8 cellular contexts compared by ENCODE assay signal in the genomic region with DNA sequence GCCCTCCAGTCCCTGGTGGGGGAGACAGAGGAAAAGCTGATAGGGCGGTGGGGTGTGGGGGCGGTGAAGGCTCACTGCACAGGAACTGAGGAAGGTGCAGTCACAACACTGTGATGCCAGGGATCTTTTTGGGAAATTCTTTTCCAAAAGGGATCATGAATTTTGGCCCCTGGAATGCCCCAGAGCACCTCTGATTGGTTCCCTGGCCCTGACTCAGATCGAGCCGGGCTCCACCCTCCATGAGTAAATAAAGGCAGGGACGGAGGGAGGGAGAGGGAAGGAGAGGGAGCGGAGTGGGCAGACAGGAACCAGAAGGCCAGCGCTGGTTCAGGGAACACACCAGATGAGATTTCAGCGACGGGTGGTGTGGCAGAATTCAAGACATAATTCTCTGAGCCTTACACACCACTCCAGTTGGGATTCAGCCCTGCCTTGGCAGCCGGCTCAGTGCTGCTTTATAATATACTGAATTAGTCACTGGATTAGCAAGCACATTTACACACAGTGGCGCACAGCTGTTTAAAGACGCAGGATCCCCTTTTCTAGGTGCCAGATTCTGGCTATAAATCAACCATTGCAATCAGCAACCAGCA.
DNase-seq lines count a peak whose midpoint lies in the region; ATAC-seq and TF ChIP-seq lines count a peak whose summit lies in the region.

No MANE protein-coding gene starts in this region.

- H3K9me2 ChIP-seq in OCI-LY1 (ENCODE audit: low read depth, low read length): no peaks in the 10 kb centered on the region

- H3K36me3 ChIP-seq in OCI-LY1 (ENCODE audit: insufficient read depth, low read length): peaks cover 92% of the 10 kb centered on the region; the same call in 1 of the 2 replicates
- H3K36me3 ChIP-seq in stomach: peaks cover 0 to 11% (median 0%) of the 10 kb centered on the region in 4 donors

- DNase-seq in DMS79 treated with DMSO at 0.1 percent for 48 hours (lab: John Stamatoyannopoulos, UW) (peak; percentile 16), DMS79 (lab: John Stamatoyannopoulos, UW) (no peak), MCF 10A (ENCODE audit: unreplicated experiment) (peak; percentile 88), left colon (peak; percentile 85 to 91), stomach (peak; percentile 81)

- H3K9ac ChIP-seq in OCI-LY1 (ENCODE audit: low read length): no peak overlapping the region; the same call in 1 of the 2 replicates

- BruUV-seq in MCF 10A (replicated peaks; lab: Mats Ljungman, UMichigan): no TSS peak

- H3K27ac Mint-ChIP-seq in MCF 10A (ENCODE audit: low read depth, unreplicated experiment): peak overlapping the region; percentile 89

- POLR2A ChIA-PET in MCF 10A (lab: Yijun Ruan, JAX): interaction anchor here (0.8 to 11.9 kb wide), 7 partner anchors 9 to 99 kb away, joined by 3 to 124 read pairs (median 4); no protein-coding TSS in a partner anchor

- peak overlapping the region; percentile 64 for H3K4me3 Mint-ChIP-seq in MCF 10A (ENCODE audit: unreplicated experiment)

- TF ChIP-seq EP300 in stomach (IDR thresholded peaks at IDR 0.05): no peak

- H3K4me1 ChIP-seq in OCI-LY1 (ENCODE audit: insufficient read depth, low read length, severe bottlenecking): peaks cover 100% of the 10 kb centered on the region
- H3K4me1 ChIP-seq in stomach: peaks cover 50 to 100% (median 93%) of the 10 kb centered on the region in 4 donors

- CTCF ChIA-PET in MCF 10A (lab: Yijun Ruan, JAX): interaction anchor here (1.5 to 5.3 kb wide), 2 partner anchors 13 to 123 kb away, joined by 4 to 35 read pairs; no protein-coding TSS in a partner anchor

- H2AFZ ChIP-seq in OCI-LY1 (ENCODE audit: low read length): no peak overlapping the region

- no peaks in the 10 kb centered on the region for H3K27me3 ChIP-seq in OCI-LY1 (ENCODE audit: insufficient read depth, low read length)
- no peaks in the 10 kb centered on the region for H3K27me3 ChIP-seq in stomach

- no peaks in the 10 kb centered on the region for H3F3A ChIP-seq in OCI-LY1 (ENCODE audit: insufficient read depth, low read length)

- no peaks in the 10 kb centered on the region for H3K9me3 Mint-ChIP-seq in MCF 10A (ENCODE audit: unreplicated experiment)

- intact Hi-C loops in MCF 10A (cut with micrococcal nuclease): loop anchor here (5.0 kb wide), 1 partner anchor 295 kb away; no protein-coding TSS in a partner anchor
- intact Hi-C loops in left colon (cut with DNase I, micrococcal nuclease): no loop called here
- intact Hi-C loops in stomach (cut with DNase I; ENCODE audit: low total_unique reads): no loop called here

- peak in 1 of 4 donors; percentile 32 for TF ChIP-seq POLR2A in stomach (IDR thresholded peaks at IDR 0.05)

- no peaks in the 10 kb centered on the region for H3K27me3 Mint-ChIP-seq in MCF 10A (ENCODE audit: insufficient read depth, unreplicated experiment)

- ATAC-seq in left colon (peak; percentile 89), HG03039 (IDR thresholded peaks at IDR 0.05; ENCODE audit: unreplicated experiment) (no peak), GM18867 (IDR thresholded peaks at IDR 0.05; ENCODE audit: unreplicated experiment) (no peak)

- WGBS in stomach, 5 donors: 9 to 15% (median 12%) methylated on average over 12 of the region's 12 CpGs

- H3K9me3 ChIP-seq in OCI-LY1 (ENCODE audit: low read length): no peaks in the 10 kb centered on the region
- no peaks in the 10 kb centered on the region for H3K9me3 ChIP-seq in stomach

- peaks cover 100% of the 10 kb centered on the region for H3K79me2 ChIP-seq in OCI-LY1 (ENCODE audit: insufficient read depth, low read length)

- H3K4me1 Mint-ChIP-seq in MCF 10A (ENCODE audit: insufficient read depth, unreplicated experiment): peaks cover 69% of the 10 kb centered on the region

- H3K4me3 ChIP-seq in OCI-LY1 (ENCODE audit: low read depth, low read length, poor library complexity, severe bottlenecking): no peak overlapping the region
- peak overlapping the region; percentile 11 to 23 (median 20) for H3K4me3 ChIP-seq in stomach

- TF ChIP-seq CTCF in OCI-LY1 (IDR thresholded peaks at IDR 0.05; ENCODE audit: low read length) (no peak), MCF 10A (IDR thresholded peaks at IDR 0.05; ENCODE audit: unreplicated experiment) (no peak), stomach (IDR thresholded peaks at IDR 0.05) (no peak)

- no peaks in the 10 kb centered on the region for H4K20me1 ChIP-seq in OCI-LY1 (ENCODE audit: insufficient read depth, low read length)

- peak overlapping the region; percentile 53 for H3K4me2 ChIP-seq in OCI-LY1 (ENCODE audit: low read length)

- peak overlapping the region; percentile 62 for H3K27ac ChIP-seq in OCI-LY1 (ENCODE audit: low read depth, low read length, poor library complexity, severe bottlenecking)
- H3K27ac ChIP-seq in stomach: peak overlapping the region; percentile 79 to 92 (median 86)

- no peaks in the 10 kb centered on the region for H3K36me3 Mint-ChIP-seq in MCF 10A (ENCODE audit: insufficient read depth, unreplicated experiment)
